In genomic region chr4:168126952-168127351, GRCh38 we compare ENCODE assay signal across 7 cellular contexts. TPM values are rescaled to one million over a fixed set of nuclear protein-coding genes. Genes with fewer than 3 reads are reported as not detected.
"Had no signal": no experiment of that assay in that cellular context is flagged by ENCODE, and none has a peak within 500 bp of the region (broad histone marks: within the 10 kb centered on the region; RNA-seq: fewer than 3 reads in every experiment).

No MANE protein-coding gene starts in this region.

- H3K4me2 ChIP-seq: GM23338 had no signal

- DNase-seq: H9, HCEC 1CT, IMR-90, KG1 had no signal

- H3K4me3 ChIP-seq: GM23338, K562 had no signal

- ATAC-seq: GM23338, K562 had no signal

- H2AFZ ChIP-seq: GM23338 had no signal

RNA-seq across cellular contexts. Expression of gene ANXA10, which starts 34.6 kb away (rescaled TPM):
- polyA plus RNA-seq: GM23338, H1, K562 had no signal
